In genomic region chr3:63015614-63016016, GRCh38 we compare ENCODE assay signal across 16 cellular contexts.
A peak's percentile ranks its signal among the peaks of the same experiment; 100 is the strongest.
DNase-seq lines count a peak whose midpoint lies in the region; ATAC-seq and TF ChIP-seq lines count a peak whose summit lies in the region.
"Had no signal": no experiment of that assay in that cellular context is flagged by ENCODE, and none has a peak within 500 bp of the region (broad histone marks: within the 10 kb centered on the region; RNA-seq: fewer than 3 reads in every experiment).

No MANE protein-coding gene starts in this region.

- no peak for ATAC-seq in heart right ventricle
- no peak for ATAC-seq in HG03342 (IDR thresholded peaks at IDR 0.05; ENCODE audit: unreplicated experiment)
- ATAC-seq in GM19023 (IDR thresholded peaks at IDR 0.05; ENCODE audit: unreplicated experiment), result no peak
- ATAC-seq: psoas muscle, upper lobe of right lung had no signal

- H3K9ac ChIP-seq in NT2/D1 (ENCODE audit: insufficient read length, low read depth) (peak overlapping the region; percentile 68), iPS-18a (ENCODE audit: low read length) (peak overlapping the region; percentile 32)

- TF ChIP-seq CTCF in heart right ventricle (IDR thresholded peaks at IDR 0.05), result no peak

- intact Hi-C loops in heart right ventricle (cut with DNase I), result no loop called here

- no peaks in the 10 kb centered on the region for H3K4me1 ChIP-seq in NT2/D1 (ENCODE audit: insufficient read depth, insufficient read length)
- peaks cover 14% of the 10 kb centered on the region for H3K4me1 ChIP-seq in iPS-18a (ENCODE audit: control insufficient read depth, low read depth, low read length)
- no peaks in the 10 kb centered on the region for H3K4me1 ChIP-seq in heart right ventricle
- H3K4me1 ChIP-seq: Peyer's patch, psoas muscle, upper lobe of right lung had no signal

- peak overlapping the region; percentile 61 for H3K27ac ChIP-seq in iPS-18a (ENCODE audit: low read length)
- H3K27ac ChIP-seq in heart right ventricle, result no peak overlapping the region
- H3K27ac ChIP-seq: Peyer's patch, psoas muscle, upper lobe of right lung had no signal

- H3K9me3 ChIP-seq in NT2/D1 (ENCODE audit: insufficient read depth, low read length) (no peaks in the 10 kb centered on the region), iPS-18a (ENCODE audit: control insufficient read depth, low read depth, low read length) (no peaks in the 10 kb centered on the region), heart right ventricle (peaks cover 0 to 6% (median 0%) of the 10 kb centered on the region in 11 donors)
- H3K9me3 ChIP-seq: Peyer's patch, psoas muscle, upper lobe of right lung had no signal

- H3K27me3 ChIP-seq in NT2/D1 (ENCODE audit: insufficient read depth, insufficient read length) (no peaks in the 10 kb centered on the region), iPS-18a (ENCODE audit: control insufficient read depth, insufficient read depth, low read length) (no peaks in the 10 kb centered on the region), heart right ventricle (no peaks in the 10 kb centered on the region)
- H3K27me3 ChIP-seq: Peyer's patch, upper lobe of right lung had no signal

- H3K4me3 ChIP-seq in NT2/D1 (ENCODE audit: insufficient read length, low read depth) (no peak overlapping the region), iPS-18a (ENCODE audit: low read length) (peak overlapping the region; percentile 12), heart right ventricle (no peak overlapping the region)
- H3K4me3 ChIP-seq: Peyer's patch, psoas muscle, upper lobe of right lung had no signal

- no peaks in the 10 kb centered on the region for H3K36me3 ChIP-seq in NT2/D1 (ENCODE audit: insufficient read depth, insufficient read length, low read length)
- no peaks in the 10 kb centered on the region for H3K36me3 ChIP-seq in iPS-18a (ENCODE audit: control insufficient read depth, low read depth, low read length)
- no peaks in the 10 kb centered on the region for H3K36me3 ChIP-seq in heart right ventricle
- H3K36me3 ChIP-seq: Peyer's patch, upper lobe of right lung had no signal

- 60 to 64% methylated on average over 4 of the region's 4 CpGs for WGBS in heart right ventricle, 2 donors

- DNase-seq in NCI-H748 (lab: John Stamatoyannopoulos, UW; ENCODE audit: unreplicated experiment) (peak; percentile 66), NCI-H748 treated with DMSO at 0.1 percent for 48 hours (lab: John Stamatoyannopoulos, UW) (no peak), NT2/D1 (ENCODE audit: low read depth, low spot score) (peak; percentile 91), superior temporal gyrus (ENCODE audit: extremely low spot score) (peak; percentile 51), heart right ventricle (no peak)
- DNase-seq: activated CD4-positive, alpha-beta T cell treated with anti-CD3 and anti-CD28 coated beads for 4 hours; DMS79; Karpas-422; NCI-H2171 treated with DMSO at 0.1 percent for 48 hours; Peyer's patch; psoas muscle; T-helper 2 cell; upper lobe of right lung had no signal

Comparison
In these comparisons a context has a peak if more than half of its experiments do, and no peak if none do; other contexts are left out.
1. DNase-seq: peak in NCI-H748 (single experiment), NT2/D1 (single experiment) and superior temporal gyrus (single experiment); none in NCI-H748 treated with DMSO at 0.1 percent for 48 hours (single experiment) and heart right ventricle (0 of 2).